In genomic region chr11:20387262-20388095, GRCh38 we compare ENCODE assay signal across 1 cellular context.
TF ChIP-seq lines count a peak whose summit lies in the region.

PRMT3 (plus strand) TSS chr11:20387716; CDS start chr11:20387747, 31 bp downstream.

TF ChIP-seq in HepG2, 621 proteins besides CTCF, POLR2A, EP300 and RAD21 (continued from another document and continues in another):
- TF ChIP-seq RERE (CRISPR knock-in tag; IDR thresholded peaks at IDR 0.05; ENCODE audit: low read depth) (no peak), HHEX (CRISPR knock-in tag; IDR thresholded peaks at IDR 0.05) (peak; percentile 42; the same call in 1 of the 2 replicates), MTF1 (CRISPR knock-in tag; IDR thresholded peaks at IDR 0.05) (peak; percentile 81; the same call in 1 of the 2 replicates), ZNF414 (CRISPR knock-in tag; IDR thresholded peaks at IDR 0.05) (peak; percentile 41; the same call in 1 of the 2 replicates), REPIN1 (CRISPR knock-in tag; IDR thresholded peaks at IDR 0.05; ENCODE audit: borderline replicate concordance, low read depth) (peak; percentile 71; the same call in 1 of the 2 replicates), ZXDC (CRISPR knock-in tag; IDR thresholded peaks at IDR 0.05) (peak; percentile 84), THAP9 (CRISPR knock-in tag; IDR thresholded peaks at IDR 0.05; ENCODE audit: borderline replicate concordance) (no peak; the same call in 1 of the 2 replicates), ZNF354B (CRISPR knock-in tag; IDR thresholded peaks at IDR 0.05) (no peak), ZNF180 (CRISPR knock-in tag; IDR thresholded peaks at IDR 0.05; ENCODE audit: borderline replicate concordance, low read depth) (peak; percentile 61; the same call in 1 of the 2 replicates), NCOR1 (IDR thresholded peaks at IDR 0.05; ENCODE audit: borderline replicate concordance, low read length) (no peak), UBTF (CRISPR knock-in tag; IDR thresholded peaks at IDR 0.05) (no peak; the same call in 1 of the 2 replicates), NFYB (CRISPR knock-in tag; IDR thresholded peaks at IDR 0.05) (peak; percentile 38; the same call in 1 of the 2 replicates), FOXK1 (CRISPR knock-in tag; IDR thresholded peaks at IDR 0.05; ENCODE audit: borderline replicate concordance, low read depth) (peak; percentile 13; the same call in 1 of the 2 replicates), ZNF607 (CRISPR knock-in tag; IDR thresholded peaks at IDR 0.05; ENCODE audit: borderline replicate concordance) (peak; percentile 84), PAX8 (CRISPR knock-in tag; IDR thresholded peaks at IDR 0.05; ENCODE audit: borderline replicate concordance) (no peak), HNRNPUL1 (IDR thresholded peaks at IDR 0.05; ENCODE audit: low read depth, low read length) (no peak), KAT7 (CRISPR knock-in tag; IDR thresholded peaks at IDR 0.05; ENCODE audit: borderline replicate concordance) (peak; percentile 28), TERF1 (CRISPR knock-in tag; IDR thresholded peaks at IDR 0.05) (no peak), CCAR2 (optimal IDR thresholded peaks at IDR 0.05; ENCODE audit: low read depth, low read length) (no peak), GMEB2 (CRISPR knock-in tag; IDR thresholded peaks at IDR 0.05; ENCODE audit: low read depth) (peak; percentile 48), ZNF883 (CRISPR knock-in tag; IDR thresholded peaks at IDR 0.05; ENCODE audit: not compliant biosample characterization) (peak; percentile 69), YEATS4 (CRISPR knock-in tag; IDR thresholded peaks at IDR 0.05; ENCODE audit: borderline replicate concordance) (peak; percentile 97), PBX2 (CRISPR knock-in tag; IDR thresholded peaks at IDR 0.05) (no peak), SKI (IDR thresholded peaks at IDR 0.05; ENCODE audit: partially characterized antibody) (peak; percentile 73), FUBP1 (CRISPR knock-in tag; IDR thresholded peaks at IDR 0.05; ENCODE audit: borderline replicate concordance) (no peak)
